In the genomic region with DNA sequence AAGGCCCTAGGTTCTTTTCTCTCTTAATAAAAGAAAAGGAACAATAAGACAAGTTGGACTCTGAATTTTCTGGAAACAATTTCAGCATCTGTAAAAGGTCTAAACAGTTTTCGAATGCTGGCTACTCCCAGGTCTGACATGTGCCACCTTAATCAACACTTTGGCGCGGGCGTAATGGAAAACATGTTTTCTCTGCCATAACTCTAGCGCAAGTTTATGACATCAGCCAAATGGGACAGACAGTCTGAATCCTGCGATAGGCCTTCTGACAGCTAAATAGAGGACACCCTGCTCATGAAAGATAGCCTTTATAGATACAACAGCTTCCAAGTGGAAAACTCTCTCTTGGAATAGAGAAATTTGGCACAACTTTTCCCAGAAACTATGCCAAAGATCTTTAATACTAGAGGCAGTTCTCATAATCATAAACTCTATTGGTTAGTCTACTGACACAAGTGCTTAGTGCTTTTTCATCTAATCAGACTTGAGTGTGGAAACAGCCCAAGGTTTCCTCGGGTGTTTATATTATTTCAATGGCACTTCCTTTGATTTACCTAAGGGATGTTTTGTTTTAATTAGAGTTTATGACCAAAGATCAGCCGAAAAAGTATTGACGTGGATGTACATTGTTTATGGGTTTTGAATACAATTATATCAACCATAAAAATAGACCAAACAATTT, we compare ENCODE assay signal across 1 cellular context.
A peak's percentile ranks its signal among the peaks of the same experiment; 100 is the strongest.
TF ChIP-seq lines count a peak whose summit lies in the region.

No MANE protein-coding gene starts in this region.

TF ChIP-seq in K562, 482 proteins besides CTCF, POLR2A, EP300 and RAD21 (continued from another document):
- TF ChIP-seq, protein P1, sequence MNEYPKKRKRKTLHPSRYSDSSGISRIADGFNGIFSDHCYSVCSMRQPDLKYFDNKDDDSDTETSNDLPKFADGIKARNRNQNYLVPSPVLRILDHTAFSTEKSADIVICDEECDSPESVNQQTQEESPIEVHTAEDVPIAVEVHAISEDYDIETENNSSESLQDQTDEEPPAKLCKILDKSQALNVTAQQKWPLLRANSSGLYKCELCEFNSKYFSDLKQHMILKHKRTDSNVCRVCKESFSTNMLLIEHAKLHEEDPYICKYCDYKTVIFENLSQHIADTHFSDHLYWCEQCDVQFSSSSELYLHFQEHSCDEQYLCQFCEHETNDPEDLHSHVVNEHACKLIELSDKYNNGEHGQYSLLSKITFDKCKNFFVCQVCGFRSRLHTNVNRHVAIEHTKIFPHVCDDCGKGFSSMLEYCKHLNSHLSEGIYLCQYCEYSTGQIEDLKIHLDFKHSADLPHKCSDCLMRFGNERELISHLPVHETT (CRISPR knock-in tag; conservative IDR thresholded peaks at IDR 0.05 in 1 of 2, IDR thresholded peaks at IDR 0.05 in 1 of 2), result 0 out of 4 replicates have a peak, but pooled peaks of 1 of the 2 experiments have one; percentile 28
- TF ChIP-seq HDAC1 (IDR thresholded peaks at IDR 0.05) (no peak), DIDO1 (tag; IDR thresholded peaks at IDR 0.05; ENCODE audit: low read depth) (0 out of 2 replicates have a peak, but pooled peaks have one; percentile 32)
TF ChIP-seq in K562: peak in this region for 5.
